Comparison of ENCODE assay signal across 19 cellular contexts in the genomic region with DNA sequence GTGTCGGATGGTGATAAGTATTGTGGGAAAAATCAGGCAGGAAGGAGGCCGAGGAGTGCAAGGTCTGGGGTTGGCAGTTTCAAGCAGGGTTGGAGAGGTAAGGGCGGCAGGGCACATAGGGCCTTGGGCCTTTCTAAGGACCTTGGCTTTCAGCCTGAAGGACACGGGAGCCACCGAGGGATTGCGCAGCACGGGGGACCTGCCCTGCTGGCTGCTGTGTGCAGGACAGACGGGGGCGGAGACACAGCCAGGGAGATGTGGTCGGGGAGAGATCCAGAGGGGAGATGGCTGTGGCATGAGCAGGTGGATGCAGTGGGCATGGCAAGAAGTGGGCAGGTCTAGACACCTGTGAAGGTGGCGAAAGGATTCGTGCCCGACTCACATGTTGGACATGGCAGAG. TPM values are rescaled to one million over a fixed set of nuclear protein-coding genes. Genes with fewer than 3 reads are reported as not detected.
DNase-seq lines count a peak whose midpoint lies in the region; ATAC-seq and TF ChIP-seq lines count a peak whose summit lies in the region.
"Had no signal": no experiment of that assay in that cellular context is flagged by ENCODE, and none has a peak within 500 bp of the region (broad histone marks: within the 10 kb centered on the region; RNA-seq: fewer than 3 reads in every experiment).

No MANE protein-coding gene starts in this region.

- peaks cover 6% of the 10 kb centered on the region for H3K27me3 Mint-ChIP-seq in activated naive CD4-positive, alpha-beta T cell treated with anti-CD3 and anti-CD28 coated beads, Interleukin-2, amount 10 ng/mL, durations not matched to agents 7 days and 5 days
- no peaks in the 10 kb centered on the region for H3K27me3 Mint-ChIP-seq in activated naive CD4-positive, alpha-beta T cell treated with anti-CD3 and anti-CD28 coated beads for 36 hours (ENCODE audit: low read depth)
- no peaks in the 10 kb centered on the region for H3K27me3 Mint-ChIP-seq in central memory CD8-positive, alpha-beta T cell
- H3K27me3 Mint-ChIP-seq in neural crest cell (ENCODE audit: low read depth) = no peaks in the 10 kb centered on the region

- H3K9me3 Mint-ChIP-seq in activated naive CD4-positive, alpha-beta T cell treated with anti-CD3 and anti-CD28 coated beads, Interleukin-2, amount 10 ng/mL, durations not matched to agents 7 days and 5 days = no peaks in the 10 kb centered on the region
- no peaks in the 10 kb centered on the region for H3K9me3 Mint-ChIP-seq in activated naive CD4-positive, alpha-beta T cell treated with anti-CD3 and anti-CD28 coated beads for 36 hours
- H3K9me3 Mint-ChIP-seq in central memory CD8-positive, alpha-beta T cell = no peaks in the 10 kb centered on the region
- no peaks in the 10 kb centered on the region for H3K9me3 Mint-ChIP-seq in neural crest cell
- H3K9me3 Mint-ChIP-seq: CD4-positive, CD25-positive, alpha-beta regulatory T cell had no signal

- H3K27ac ChIP-seq in upper lobe of right lung = no peak overlapping the region
- H3K27ac ChIP-seq: BLaER1 treated with 17β-estradiol and CSF1 and Interleukin-3, amounts not matched to agents 10 nM and 100 nM had no signal

- no peaks in the 10 kb centered on the region for H3K27me3 ChIP-seq in upper lobe of right lung
- H3K27me3 ChIP-seq: BLaER1 treated with 17β-estradiol and CSF1 and Interleukin-3, amounts not matched to agents 10 nM and 100 nM had no signal

- peaks cover 13% of the 10 kb centered on the region for H3K4me1 ChIP-seq in upper lobe of right lung
- H3K4me1 ChIP-seq: BLaER1 treated with 17β-estradiol and CSF1 and Interleukin-3, amounts not matched to agents 10 nM and 100 nM had no signal

- no peaks in the 10 kb centered on the region for H3K9me3 ChIP-seq in upper lobe of right lung
- H3K9me3 ChIP-seq: BLaER1 treated with 17β-estradiol and CSF1 and Interleukin-3, amounts not matched to agents 10 nM and 100 nM had no signal

- intact Hi-C loops in activated naive CD4-positive, alpha-beta T cell treated with anti-CD3 and anti-CD28 coated beads for 36 hours (cut with micrococcal nuclease) = no loop called here
- intact Hi-C loops in upper lobe of right lung (cut with DNase I) = loop anchor here (5.0 kb wide), 1 partner anchor 97 kb away; no protein-coding TSS in a partner anchor

- H3K4me3 Mint-ChIP-seq in activated naive CD4-positive, alpha-beta T cell treated with anti-CD3 and anti-CD28 coated beads, Interleukin-2, amount 10 ng/mL, durations not matched to agents 7 days and 5 days = no peak overlapping the region
- H3K4me3 Mint-ChIP-seq in activated naive CD4-positive, alpha-beta T cell treated with anti-CD3 and anti-CD28 coated beads for 36 hours = no peak overlapping the region
- H3K4me3 Mint-ChIP-seq in central memory CD8-positive, alpha-beta T cell = no peak overlapping the region
- no peak overlapping the region for H3K4me3 Mint-ChIP-seq in neural crest cell

- peak overlapping the region; percentile 63 for H3K27ac Mint-ChIP-seq in activated naive CD4-positive, alpha-beta T cell treated with anti-CD3 and anti-CD28 coated beads, Interleukin-2, amount 10 ng/mL, durations not matched to agents 7 days and 5 days
- no peak overlapping the region for H3K27ac Mint-ChIP-seq in activated naive CD4-positive, alpha-beta T cell treated with anti-CD3 and anti-CD28 coated beads for 36 hours
- H3K27ac Mint-ChIP-seq in central memory CD8-positive, alpha-beta T cell (ENCODE audit: low read depth) = peak overlapping the region; percentile 18
- H3K27ac Mint-ChIP-seq in neural crest cell (ENCODE audit: unreplicated experiment) = peak overlapping the region; percentile 32

- H3K36me3 Mint-ChIP-seq in activated naive CD4-positive, alpha-beta T cell treated with anti-CD3 and anti-CD28 coated beads, Interleukin-2, amount 10 ng/mL, durations not matched to agents 7 days and 5 days = peaks cover 8% of the 10 kb centered on the region
- no peaks in the 10 kb centered on the region for H3K36me3 Mint-ChIP-seq in activated naive CD4-positive, alpha-beta T cell treated with anti-CD3 and anti-CD28 coated beads for 36 hours (ENCODE audit: low read depth)
- H3K36me3 Mint-ChIP-seq in central memory CD8-positive, alpha-beta T cell (ENCODE audit: insufficient read depth) = peaks cover 35% of the 10 kb centered on the region
- H3K36me3 Mint-ChIP-seq in neural crest cell (ENCODE audit: low read depth) = peaks cover 5% of the 10 kb centered on the region

- DNase-seq in activated naive CD4-positive, alpha-beta T cell treated with anti-CD3 and anti-CD28 coated beads, Interleukin-2, amount 10 ng/mL, durations not matched to agents 7 days and 5 days = no peak
- DNase-seq in activated naive CD4-positive, alpha-beta T cell treated with anti-CD3 and anti-CD28 coated beads for 36 hours = no peak
- DNase-seq in central memory CD8-positive, alpha-beta T cell (ENCODE audit: low spot score in 2 of 2) = no peak
- DNase-seq in neural crest cell (ENCODE audit: low read depth, low spot score) = no peak
- peak; percentile 50 for DNase-seq in upper lobe of right lung
- DNase-seq in NCI-H345 treated with DMSO at 0.1 percent for 48 hours (lab: John Stamatoyannopoulos, UW; ENCODE audit: unreplicated experiment) = no peak
- no peak for DNase-seq in NCI-H146 (lab: John Stamatoyannopoulos, UW)
- DNase-seq: 8988T; AML-193; Calu3; CD4-positive, CD25-positive, alpha-beta regulatory T cell; DMS 273 treated with DMSO at 0.1 percent for 48 hours; GOT3; HCEC 1CT; IMR-90 had no signal

- ATAC-seq in central memory CD8-positive, alpha-beta T cell (replicated peaks; ENCODE audit: extremely low read depth, poor library complexity, severe bottlenecking) = no peak
- no peak for ATAC-seq in upper lobe of right lung
- no peak for ATAC-seq in GM18870 (IDR thresholded peaks at IDR 0.05; ENCODE audit: unreplicated experiment)

- H3K4me1 Mint-ChIP-seq in activated naive CD4-positive, alpha-beta T cell treated with anti-CD3 and anti-CD28 coated beads, Interleukin-2, amount 10 ng/mL, durations not matched to agents 7 days and 5 days = peaks cover 5% of the 10 kb centered on the region
- H3K4me1 Mint-ChIP-seq in activated naive CD4-positive, alpha-beta T cell treated with anti-CD3 and anti-CD28 coated beads for 36 hours (ENCODE audit: low read depth) = peaks cover 3% of the 10 kb centered on the region
- H3K4me1 Mint-ChIP-seq in central memory CD8-positive, alpha-beta T cell = peaks cover 13% of the 10 kb centered on the region
- peaks cover 10% of the 10 kb centered on the region for H3K4me1 Mint-ChIP-seq in neural crest cell

- H3K36me3 ChIP-seq in upper lobe of right lung = peaks cover 13% of the 10 kb centered on the region

- CTCF ChIA-PET in activated naive CD4-positive, alpha-beta T cell treated with anti-CD3 and anti-CD28 coated beads, Interleukin-2, amount 10 ng/mL, durations not matched to agents 7 days and 5 days (lab: Charles Lee) = no interaction called here
- CTCF ChIA-PET in activated naive CD4-positive, alpha-beta T cell treated with anti-CD3 and anti-CD28 coated beads for 36 hours (lab: Charles Lee) = no interaction called here

- H3K4me3 ChIP-seq in upper lobe of right lung = no peak overlapping the region
- H3K4me3 ChIP-seq: BLaER1 treated with 17β-estradiol and CSF1 and Interleukin-3, amounts not matched to agents 10 nM and 100 nM had no signal

- TF ChIP-seq CTCF in neural crest cell (conservative IDR thresholded peaks at IDR 0.05) (no peak), upper lobe of right lung (IDR thresholded peaks at IDR 0.05) (no peak)

RNA-seq across cellular contexts. Expression of a gene that starts 14.7 kb away (rescaled TPM):
- total RNA-seq in activated naive CD4-positive, alpha-beta T cell treated with anti-CD3 and anti-CD28 coated beads for 36 hours = 1 to 10 TPM; 1.6 to 1.7 TPM
- total RNA-seq in neural crest cell (4.4 and 4.8 TPM in 2 replicates), upper lobe of right lung (1.0 TPM)

RNA-seq across cellular contexts. Expression of a gene that starts 40.2 kb away (rescaled TPM):
- total RNA-seq in activated naive CD4-positive, alpha-beta T cell treated with anti-CD3 and anti-CD28 coated beads for 36 hours = 100 to 1,000 TPM; 190 to 200 TPM
- total RNA-seq in neural crest cell (168 and 177 TPM in 2 replicates), upper lobe of right lung (191 TPM)

RNA-seq across cellular contexts. Expression of a gene that starts 40.3 kb away (rescaled TPM):
- total RNA-seq in activated naive CD4-positive, alpha-beta T cell treated with anti-CD3 and anti-CD28 coated beads for 36 hours = 10 to 100 TPM; 33.9 to 35.8 TPM
- total RNA-seq in neural crest cell (36.3 and 39.7 TPM in 2 replicates), upper lobe of right lung (15.2 TPM)

RNA-seq across cellular contexts. Expression of a gene that starts 43.7 kb away (rescaled TPM):
- total RNA-seq in activated naive CD4-positive, alpha-beta T cell treated with anti-CD3 and anti-CD28 coated beads for 36 hours = not detected
- total RNA-seq in neural crest cell = not detected in 2 replicates
- total RNA-seq in upper lobe of right lung = not detected
- total RNA-seq: Calu3; CD4-positive, CD25-positive, alpha-beta regulatory T cell; Daoy; HT-29; IMR-90 had no signal
